In genomic region chr10:73094249-73094850, GRCh38 we compare ENCODE assay signal across 9 cellular contexts. TPM values are rescaled to one million over a fixed set of nuclear protein-coding genes. Genes with fewer than 3 reads are reported as not detected.
DNase-seq lines count a peak whose midpoint lies in the region; ATAC-seq and TF ChIP-seq lines count a peak whose summit lies in the region.
"Had no signal": no experiment of that assay in that cellular context is flagged by ENCODE, and none has a peak within 500 bp of the region (broad histone marks: within the 10 kb centered on the region; RNA-seq: fewer than 3 reads in every experiment).

No MANE protein-coding gene starts in this region.

- peaks cover 79% of the 10 kb centered on the region for H3K4me1 ChIP-seq in left ventricle myocardium inferior
- peaks cover 10 to 25% (median 17%) of the 10 kb centered on the region in 4 donors for H3K4me1 ChIP-seq in upper lobe of left lung

- H3K9me3 ChIP-seq in left ventricle myocardium inferior (replicated peaks) (no peaks in the 10 kb centered on the region), upper lobe of left lung (no peaks in the 10 kb centered on the region)

- no peak for TF ChIP-seq EP300 in upper lobe of left lung (IDR thresholded peaks at IDR 0.05)

- ATAC-seq in Right ventricle myocardium inferior (no peak), upper lobe of left lung (ENCODE audit: low FRiP score in 2 of 2) (no peak)

- H3K27me3 ChIP-seq in left ventricle myocardium inferior (ENCODE audit: low read depth) (no peaks in the 10 kb centered on the region), upper lobe of left lung (no peaks in the 10 kb centered on the region)

- peak overlapping the region; percentile 95 for H3K27ac ChIP-seq in left ventricle myocardium inferior (replicated peaks)
- peak overlapping the region in 1 of 4 donors; percentile 98 for H3K27ac ChIP-seq in upper lobe of left lung

- no peak for TF ChIP-seq POLR2A in upper lobe of left lung (IDR thresholded peaks at IDR 0.05)

- intact Hi-C loops in left ventricle myocardium inferior (cut with micrococcal nuclease) (no loop called here), Right ventricle myocardium inferior (cut with DNase I) (no loop called here)

- TF ChIP-seq CTCF in left ventricle myocardium inferior (IDR thresholded peaks at IDR 0.05; ENCODE audit: borderline replicate concordance) (no peak), upper lobe of left lung (IDR thresholded peaks at IDR 0.05) (no peak)

- 46 to 68% methylated on average over 2 of the region's 2 CpGs for WGBS in upper lobe of left lung, 2 donors

- DNase-seq in left ventricle myocardium inferior = no peak
- DNase-seq in Right ventricle myocardium inferior (ENCODE audit: missing footprints) = no peak
- no peak for DNase-seq in activated naive CD8-positive, alpha-beta T cell treated with anti-CD3 and anti-CD28 coated beads for 36 hours
- peak; percentile 50 for DNase-seq in kidney glomerular epithelial cell (lab: John Stamatoyannopoulos, UW)
- no peak for DNase-seq in upper lobe of left lung
- no peak for DNase-seq in islet precursor cell
- no peak for DNase-seq in germinal center (ENCODE audit: low spot score)
- DNase-seq in activated gamma-delta T cell (lab: John Stamatoyannopoulos, UW) = no peak
- DNase-seq: NCI-H1436 had no signal

- H3K36me3 Mint-ChIP-seq in activated naive CD8-positive, alpha-beta T cell treated with anti-CD3 and anti-CD28 coated beads for 36 hours = peaks cover 26% of the 10 kb centered on the region

- H3K36me3 ChIP-seq in left ventricle myocardium inferior (no peaks in the 10 kb centered on the region), upper lobe of left lung (no peaks in the 10 kb centered on the region)

- H3K9me3 Mint-ChIP-seq in activated naive CD8-positive, alpha-beta T cell treated with anti-CD3 and anti-CD28 coated beads for 36 hours = no peaks in the 10 kb centered on the region

- H3K4me1 Mint-ChIP-seq in activated naive CD8-positive, alpha-beta T cell treated with anti-CD3 and anti-CD28 coated beads for 36 hours = peaks cover 26% of the 10 kb centered on the region

- H3K27ac Mint-ChIP-seq in activated naive CD8-positive, alpha-beta T cell treated with anti-CD3 and anti-CD28 coated beads for 36 hours = peak overlapping the region; percentile 42

- H3K4me3 ChIP-seq in left ventricle myocardium inferior = peak overlapping the region; percentile 78
- H3K4me3 ChIP-seq in upper lobe of left lung = peak overlapping the region in 3 of 4 donors; percentile 67 to 81 (median 80)

- H3K27me3 Mint-ChIP-seq in activated naive CD8-positive, alpha-beta T cell treated with anti-CD3 and anti-CD28 coated beads for 36 hours = no peaks in the 10 kb centered on the region

- H3K4me3 Mint-ChIP-seq in activated naive CD8-positive, alpha-beta T cell treated with anti-CD3 and anti-CD28 coated beads for 36 hours = peak overlapping the region; percentile 93

RNA-seq across cellular contexts. Expression of gene P4HA1, which starts 2.3 kb away (rescaled TPM):
- total RNA-seq in left ventricle myocardium inferior (97.1 TPM), Right ventricle myocardium inferior (77.0 TPM), upper lobe of left lung (10 to 100 TPM; 13.4 to 50.0 (median 29.5) TPM)
- 10 to 100 TPM; 44.5 to 45.4 TPM for total RNA-seq in activated naive CD8-positive, alpha-beta T cell treated with anti-CD3 and anti-CD28 coated beads for 36 hours

RNA-seq across cellular contexts. Expression of gene NUDT13, which starts 15.9 kb away (rescaled TPM):
- 5.6 TPM for total RNA-seq in left ventricle myocardium inferior
- total RNA-seq in Right ventricle myocardium inferior = 3.6 TPM
- total RNA-seq in activated naive CD8-positive, alpha-beta T cell treated with anti-CD3 and anti-CD28 coated beads for 36 hours = 1 to 10 TPM; 1.2 to 1.4 TPM
- 1 to 10 TPM; 1.0 to 4.6 (median 2.7) TPM for total RNA-seq in upper lobe of left lung
